Comparison of ENCODE assay signal across 27 cellular contexts in the genomic region with DNA sequence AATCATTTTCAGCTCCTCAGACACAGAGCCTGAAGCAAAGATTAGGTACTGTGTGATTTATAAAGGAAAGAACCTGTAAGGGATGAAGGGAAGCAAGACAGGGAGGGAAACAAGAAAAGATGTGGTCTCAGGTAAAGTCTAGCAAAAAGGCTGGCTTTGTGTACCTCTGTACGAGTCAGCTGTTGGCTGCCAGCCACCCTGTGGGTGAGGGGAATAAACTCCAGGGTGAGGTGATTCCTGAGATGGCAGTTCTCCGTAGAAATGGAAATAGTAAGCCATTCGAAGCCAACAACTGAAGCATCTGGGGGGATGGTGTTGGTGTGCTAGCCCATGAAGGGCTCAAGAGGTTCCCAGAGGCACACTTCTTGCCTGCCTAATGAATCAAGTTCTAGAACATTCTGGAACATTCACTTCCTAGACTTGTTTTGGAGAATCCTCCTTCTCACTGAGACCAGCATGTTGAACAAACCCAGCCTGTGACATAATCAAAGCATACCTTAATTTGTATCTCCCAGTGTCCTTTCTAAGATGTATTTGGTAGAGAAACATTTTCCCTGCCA. TPM values are rescaled to one million over a fixed set of nuclear protein-coding genes. Genes with fewer than 3 reads are reported as not detected.
DNase-seq lines count a peak whose midpoint lies in the region; ATAC-seq, FAIRE-seq and TF ChIP-seq lines count a peak whose summit lies in the region.
"Had no signal": no experiment of that assay in that cellular context is flagged by ENCODE, and none has a peak within 500 bp of the region (broad histone marks: within the 10 kb centered on the region; RNA-seq: fewer than 3 reads in every experiment).

No MANE protein-coding gene starts in this region.

- H4K20me1 ChIP-seq in PC-9 (ENCODE audit: insufficient read depth): no peaks in the 10 kb centered on the region

- CTCF ChIA-PET in activated naive CD4-positive, alpha-beta T cell treated with anti-CD3 and anti-CD28 coated beads for 36 hours (lab: Charles Lee): interaction anchor here (2.2 kb wide), 1 partner anchor 144 kb away, joined by 9 read pairs; no protein-coding TSS in a partner anchor
- CTCF ChIA-PET in PC-9 (lab: Charles Lee): no interaction called here

- H3K4me1 ChIP-seq in mucosa of descending colon (ENCODE audit: low read depth) (no peaks in the 10 kb centered on the region), vagina (no peaks in the 10 kb centered on the region), PC-9 (replicated peaks; ENCODE audit: insufficient read depth) (no peaks in the 10 kb centered on the region)
- H3K4me1 ChIP-seq: esophagus squamous epithelium, gastroesophageal sphincter, SJSA1 had no signal

- no peak overlapping the region for H3K4me2 ChIP-seq in PC-9

- ATAC-seq in mucosa of descending colon: peak; percentile 34
- ATAC-seq: activated CD8-positive, alpha-beta T cell treated with anti-CD3 and anti-CD28 coated beads for 36 hours; gastroesophageal sphincter had no signal

- no peaks in the 10 kb centered on the region for H3K27me3 ChIP-seq in bronchial epithelial cell (ENCODE audit: control insufficient read depth, insufficient read depth, low read length)
- no peaks in the 10 kb centered on the region for H3K27me3 ChIP-seq in vagina
- no peaks in the 10 kb centered on the region for H3K27me3 ChIP-seq in PC-9 (ENCODE audit: insufficient read depth, low read depth)
- H3K27me3 ChIP-seq: cardiac muscle cell, esophagus squamous epithelium, gastroesophageal sphincter, Peyer's patch had no signal

- H3K9me2 ChIP-seq in PC-9 (ENCODE audit: insufficient read depth): no peaks in the 10 kb centered on the region

- H3K9me3 ChIP-seq in mucosa of descending colon (no peaks in the 10 kb centered on the region), vagina (no peaks in the 10 kb centered on the region), PC-9 (ENCODE audit: insufficient read depth, low read depth) (no peaks in the 10 kb centered on the region)
- H3K9me3 ChIP-seq: esophagus squamous epithelium, gastroesophageal sphincter, Peyer's patch, SJSA1 had no signal

- POLR2A ChIA-PET in PC-9 (lab: Charles Lee; ENCODE audit: unreplicated experiment): no interaction called here

- no peaks in the 10 kb centered on the region for H3K9me3 Mint-ChIP-seq in activated naive CD4-positive, alpha-beta T cell treated with anti-CD3 and anti-CD28 coated beads, Interleukin-2, amount 50 U/mL, for 24 hours
- H3K9me3 Mint-ChIP-seq in activated naive CD4-positive, alpha-beta T cell treated with anti-CD3 and anti-CD28 coated beads for 36 hours: no peaks in the 10 kb centered on the region
- H3K9me3 Mint-ChIP-seq: activated CD8-positive, alpha-beta T cell treated with anti-CD3 and anti-CD28 coated beads for 36 hours; endodermal cell; H9; neural crest cell had no signal

- H3K79me2 ChIP-seq in PC-9 (ENCODE audit: low read depth): no peaks in the 10 kb centered on the region

- no peaks in the 10 kb centered on the region for H3F3A ChIP-seq in PC-9 (ENCODE audit: insufficient read depth, low read depth)

- H3K27ac ChIP-seq in vagina: peak overlapping the region; percentile 45
- H3K27ac ChIP-seq in PC-9: no peak overlapping the region
- H3K27ac ChIP-seq: C4-2B, cardiac muscle cell, esophagus squamous epithelium, gastroesophageal sphincter, Peyer's patch, SJSA1 had no signal

- BruUV-seq in PC-9 (replicated peaks; lab: Mats Ljungman, UMichigan): no TSS peak

- peak overlapping the region; percentile 37 for H3K27ac Mint-ChIP-seq in activated naive CD4-positive, alpha-beta T cell treated with anti-CD3 and anti-CD28 coated beads, Interleukin-2, amount 50 U/mL, for 24 hours
- no peak overlapping the region for H3K27ac Mint-ChIP-seq in activated naive CD4-positive, alpha-beta T cell treated with anti-CD3 and anti-CD28 coated beads for 36 hours
- H3K27ac Mint-ChIP-seq: activated CD8-positive, alpha-beta T cell treated with anti-CD3 and anti-CD28 coated beads for 36 hours; endodermal cell; H9 had no signal

- intact Hi-C loops in activated naive CD4-positive, alpha-beta T cell treated with anti-CD3 and anti-CD28 coated beads for 36 hours (cut with micrococcal nuclease): no loop called here
- intact Hi-C loops in mucosa of descending colon (cut with DNase I, micrococcal nuclease): loop anchor here in 1 of 2 donors (10.0 kb wide), 1 partner anchor 80 kb away; no protein-coding TSS in a partner anchor
- intact Hi-C loops in vagina (cut with DNase I): no loop called here
- intact Hi-C loops in PC-9 (cut with micrococcal nuclease; ENCODE audit: unreplicated experiment): loop anchor here (10.0 kb wide), 3 partner anchors 150 to 1020 kb away; partner anchors contain the start of gene FITM2

- H2AFZ ChIP-seq in PC-9: no peak overlapping the region

- no peak for FAIRE-seq in bronchial epithelial cell (lab: Jason Lieb, UNC)
- FAIRE-seq: islet of Langerhans, urothelium cell line had no signal

- H3K4me3 Mint-ChIP-seq in activated naive CD4-positive, alpha-beta T cell treated with anti-CD3 and anti-CD28 coated beads, Interleukin-2, amount 50 U/mL, for 24 hours: no peak overlapping the region
- H3K4me3 Mint-ChIP-seq in activated naive CD4-positive, alpha-beta T cell treated with anti-CD3 and anti-CD28 coated beads for 36 hours: no peak overlapping the region
- H3K4me3 Mint-ChIP-seq: activated CD8-positive, alpha-beta T cell treated with anti-CD3 and anti-CD28 coated beads for 36 hours; endodermal cell; H9; neural crest cell had no signal

- no peak overlapping the region for H3K4me3 ChIP-seq in bronchial epithelial cell (ENCODE audit: low read depth, low read length)
- no peak overlapping the region for H3K4me3 ChIP-seq in mucosa of descending colon
- H3K4me3 ChIP-seq in vagina: no peak overlapping the region
- H3K4me3 ChIP-seq in PC-9: no peak overlapping the region
- H3K4me3 ChIP-seq: cardiac muscle cell, esophagus squamous epithelium, gastroesophageal sphincter, lung, Peyer's patch, SJSA1 had no signal

- DNase-seq in activated naive CD4-positive, alpha-beta T cell treated with anti-CD3 and anti-CD28 coated beads for 36 hours: no peak
- DNase-seq in bronchial epithelial cell (ENCODE audit: low read depth) (peak; percentile 37), mucosa of descending colon (peak in 2 of 3 donors; percentile 74 to 78), vagina (ENCODE audit: extremely low spot score in 2 of 2) (no peak), inferior parietal cortex (ENCODE audit: extremely low spot score) (no peak), NCI-H187 treated with DMSO at 0.1 percent for 48 hours (lab: John Stamatoyannopoulos, UW) (no peak), PC-9 (no peak)
- DNase-seq: activated CD4-positive, CD25-positive, alpha-beta regulatory T cell treated with anti-CD3 and anti-CD28 coated beads, Interleukin-2, amount 50 U/mL, for 72 hours; activated CD8-positive, alpha-beta T cell treated with anti-CD3 and anti-CD28 coated beads for 36 hours; activated gamma-delta T cell treated with Interleukin-2 at 50 U/mL for 16 hours; amniotic stem cell; endodermal cell; esophagus squamous epithelium; H9; NCI-H2081 treated with DMSO at 0.1 percent for 48 hours; NCI-H510A treated with DMSO at 0.1 percent for 48 hours; NK-92 treated with Interleukin-12 subunit alpha and Interleukin-12 subunit beta, amount 100 ng/mL, for 24 hours had no signal

- no peaks in the 10 kb centered on the region for H3K36me3 Mint-ChIP-seq in activated naive CD4-positive, alpha-beta T cell treated with anti-CD3 and anti-CD28 coated beads, Interleukin-2, amount 50 U/mL, for 24 hours
- no peaks in the 10 kb centered on the region for H3K36me3 Mint-ChIP-seq in activated naive CD4-positive, alpha-beta T cell treated with anti-CD3 and anti-CD28 coated beads for 36 hours (ENCODE audit: low read depth)

- TF ChIP-seq CTCF in bronchial epithelial cell (IDR thresholded peaks at IDR 0.05; ENCODE audit: insufficient read depth, low read length, severe bottlenecking): no peak
- TF ChIP-seq CTCF in mucosa of descending colon (IDR thresholded peaks at IDR 0.05): no peak
- no peak for TF ChIP-seq CTCF in vagina (IDR thresholded peaks at IDR 0.05)
- TF ChIP-seq CTCF in PC-9 (conservative IDR thresholded peaks at IDR 0.05): no peak

- H3K36me3 ChIP-seq in bronchial epithelial cell (ENCODE audit: control insufficient read depth, insufficient read depth, low read length) (no peaks in the 10 kb centered on the region), mucosa of descending colon (ENCODE audit: low read depth) (no peaks in the 10 kb centered on the region), vagina (no peaks in the 10 kb centered on the region), PC-9 (ENCODE audit: low read depth) (no peaks in the 10 kb centered on the region)
- H3K36me3 ChIP-seq: cardiac muscle cell, esophagus squamous epithelium, gastroesophageal sphincter, Peyer's patch, SJSA1 had no signal

- no peaks in the 10 kb centered on the region for H3K27me3 Mint-ChIP-seq in activated naive CD4-positive, alpha-beta T cell treated with anti-CD3 and anti-CD28 coated beads, Interleukin-2, amount 50 U/mL, for 24 hours
- no peaks in the 10 kb centered on the region for H3K27me3 Mint-ChIP-seq in activated naive CD4-positive, alpha-beta T cell treated with anti-CD3 and anti-CD28 coated beads for 36 hours (ENCODE audit: low read depth)
- H3K27me3 Mint-ChIP-seq: activated CD8-positive, alpha-beta T cell treated with anti-CD3 and anti-CD28 coated beads for 36 hours had no signal

- TF ChIP-seq POLR2A in vagina (IDR thresholded peaks at IDR 0.05): no peak

- no peaks in the 10 kb centered on the region for H3K4me1 Mint-ChIP-seq in activated naive CD4-positive, alpha-beta T cell treated with anti-CD3 and anti-CD28 coated beads, Interleukin-2, amount 50 U/mL, for 24 hours
- H3K4me1 Mint-ChIP-seq in activated naive CD4-positive, alpha-beta T cell treated with anti-CD3 and anti-CD28 coated beads for 36 hours (ENCODE audit: low read depth): no peaks in the 10 kb centered on the region
- H3K4me1 Mint-ChIP-seq: endodermal cell had no signal

RNA-seq across cellular contexts. Expression of gene TTPAL, which starts 10.6 kb away (rescaled TPM):
- total RNA-seq in activated naive CD4-positive, alpha-beta T cell treated with anti-CD3 and anti-CD28 coated beads for 36 hours: 10 to 100 TPM; 10.8 to 11.5 TPM
- 9.0 and 12.5 TPM in 2 replicates for total RNA-seq in bronchial epithelial cell
- total RNA-seq in mucosa of descending colon: 10 to 100 TPM in 1 of 3 donors, 1 to 10 TPM in 2; 7.2 to 10.2 (median 9.9) TPM
- total RNA-seq in vagina: 16.0 TPM
- 28.5 and 31.3 TPM in 2 replicates for total RNA-seq in PC-9 (2021)

RNA-seq across cellular contexts. Expression of gene SERINC3, which starts 56.8 kb away (rescaled TPM):
- 10 to 100 TPM; 48.7 to 50.2 TPM for total RNA-seq in activated naive CD4-positive, alpha-beta T cell treated with anti-CD3 and anti-CD28 coated beads for 36 hours
- total RNA-seq in bronchial epithelial cell (82.4 and 107 TPM in 2 replicates), mucosa of descending colon (100 to 1,000 TPM; 103 to 128 (median 110) TPM), vagina (77.3 TPM), PC-9 (2021) (76.0 and 110 TPM in 2 replicates)

Comparison
In these comparisons a context has a peak if more than half of its experiments do, and no peak if none do; other contexts are left out.
1. DNase-seq: peak in bronchial epithelial cell (single experiment) and mucosa of descending colon (2 of 3); none in activated naive CD4-positive, alpha-beta T cell treated with anti-CD3 and anti-CD28 coated beads for 36 hours (single experiment), vagina (0 of 2), inferior parietal cortex (single experiment), NCI-H187 treated with DMSO at 0.1 percent for 48 hours (single experiment) and PC-9 (0 of 2).